ENCODE assay signal across 2 cellular contexts in the genomic region with DNA sequence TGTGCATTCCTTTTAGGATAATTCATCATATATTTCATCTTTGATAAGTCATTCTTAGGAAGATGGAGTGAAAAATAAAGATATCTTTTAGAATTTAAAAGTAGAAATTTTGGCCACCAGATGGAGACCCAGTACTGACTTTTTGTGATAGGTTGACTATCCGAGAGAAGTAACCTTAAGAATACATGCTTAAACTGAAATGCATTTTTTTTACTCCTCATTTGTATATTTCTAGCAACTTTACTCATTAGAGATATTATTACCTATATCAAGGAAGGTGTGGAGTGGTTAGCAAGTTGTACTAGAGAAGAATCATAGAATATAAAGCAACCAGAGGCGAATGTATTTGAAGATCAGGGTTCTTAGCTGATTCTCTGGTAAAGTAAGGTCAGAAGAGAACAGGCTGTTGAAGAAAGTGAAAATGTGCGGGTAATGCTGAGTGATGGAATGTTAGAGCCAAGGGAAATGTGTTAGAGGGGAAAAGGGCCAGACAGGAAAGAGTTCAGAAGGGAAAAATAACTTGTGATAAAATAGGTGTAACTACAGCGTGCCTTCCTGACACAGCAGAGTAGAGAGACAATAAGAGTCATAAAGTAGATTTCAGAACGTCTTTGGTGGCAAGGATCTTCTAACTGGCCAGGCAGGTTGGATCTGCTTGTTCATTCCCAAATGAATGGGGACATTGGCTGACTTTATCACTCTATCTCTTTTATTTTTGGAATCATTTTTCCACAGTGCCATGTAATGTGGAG.
TF ChIP-seq lines count a peak whose summit lies in the region.

No MANE protein-coding gene starts in this region.

TF ChIP-seq in endothelial cell of umbilical vein, 7 proteins besides CTCF, POLR2A, EP300 and RAD21 (continued from another document):
- TF ChIP-seq GATA2 (IDR thresholded peaks at IDR 0.05; ENCODE audit: insufficient read depth, insufficient read length, low read depth, low read length) (no peak), FOS (IDR thresholded peaks at IDR 0.05; ENCODE audit: borderline replicate concordance, insufficient read depth, low read length) (no peak)

TF ChIP-seq in neural cell, 6 proteins besides CTCF, POLR2A, EP300 and RAD21 (continued from another document):
- TF ChIP-seq, protein P1, sequence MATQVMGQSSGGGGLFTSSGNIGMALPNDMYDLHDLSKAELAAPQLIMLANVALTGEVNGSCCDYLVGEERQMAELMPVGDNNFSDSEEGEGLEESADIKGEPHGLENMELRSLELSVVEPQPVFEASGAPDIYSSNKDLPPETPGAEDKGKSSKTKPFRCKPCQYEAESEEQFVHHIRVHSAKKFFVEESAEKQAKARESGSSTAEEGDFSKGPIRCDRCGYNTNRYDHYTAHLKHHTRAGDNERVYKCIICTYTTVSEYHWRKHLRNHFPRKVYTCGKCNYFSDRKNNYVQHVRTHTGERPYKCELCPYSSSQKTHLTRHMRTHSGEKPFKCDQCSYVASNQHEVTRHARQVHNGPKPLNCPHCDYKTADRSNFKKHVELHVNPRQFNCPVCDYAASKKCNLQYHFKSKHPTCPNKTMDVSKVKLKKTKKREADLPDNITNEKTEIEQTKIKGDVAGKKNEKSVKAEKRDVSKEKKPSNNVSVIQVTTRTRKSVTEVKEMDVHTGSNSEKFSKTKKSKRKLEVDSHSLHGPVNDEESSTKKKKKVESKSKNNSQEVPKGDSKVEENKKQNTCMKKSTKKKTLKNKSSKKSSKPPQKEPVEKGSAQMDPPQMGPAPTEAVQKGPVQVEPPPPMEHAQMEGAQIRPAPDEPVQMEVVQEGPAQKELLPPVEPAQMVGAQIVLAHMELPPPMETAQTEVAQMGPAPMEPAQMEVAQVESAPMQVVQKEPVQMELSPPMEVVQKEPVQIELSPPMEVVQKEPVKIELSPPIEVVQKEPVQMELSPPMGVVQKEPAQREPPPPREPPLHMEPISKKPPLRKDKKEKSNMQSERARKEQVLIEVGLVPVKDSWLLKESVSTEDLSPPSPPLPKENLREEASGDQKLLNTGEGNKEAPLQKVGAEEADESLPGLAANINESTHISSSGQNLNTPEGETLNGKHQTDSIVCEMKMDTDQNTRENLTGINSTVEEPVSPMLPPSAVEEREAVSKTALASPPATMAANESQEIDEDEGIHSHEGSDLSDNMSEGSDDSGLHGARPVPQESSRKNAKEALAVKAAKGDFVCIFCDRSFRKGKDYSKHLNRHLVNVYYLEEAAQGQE (IDR thresholded peaks at IDR 0.05; ENCODE audit: borderline replicate concordance) = no peak
- no peak for TF ChIP-seq TAF1 (IDR thresholded peaks at IDR 0.05; ENCODE audit: low read depth)
